ENCODE assay signal across 28 cellular contexts in genomic region chr3:99342374-99342773, GRCh38.
"Had no signal": no experiment of that assay in that cellular context is flagged by ENCODE, and none has a peak within 500 bp of the region (broad histone marks: within the 10 kb centered on the region; RNA-seq: fewer than 3 reads in every experiment).

No MANE protein-coding gene starts in this region.

- ATAC-seq: naive thymus-derived CD4-positive, alpha-beta T cell; natural killer cell; pancreas; psoas muscle; right lobe of liver; stimulated activated effector memory CD8-positive, alpha-beta T cell treated with anti-CD3 and anti-CD28 coated beads, Interleukin-12 subunit alpha, Interleukin-12 subunit beta, amount 100 ng/mL, for 72 hours; stimulated activated naive B cell treated with anti-CD40 and anti-IgM and Interleukin-4, amounts not matched to agents 10 μg/mL and 1 μg/mL and 100 μg/mL, for 72 hours; upper lobe of right lung had no signal

- H3K4me3 ChIP-seq: pancreas, psoas muscle, right lobe of liver, sigmoid colon, stomach, tibial artery, transverse colon, upper lobe of right lung, uterus had no signal

- H3K9me3 ChIP-seq: neutrophil, pancreas, right lobe of liver, sigmoid colon, tibial artery, upper lobe of right lung, uterus had no signal

- H3K4me1 Mint-ChIP-seq: naive thymus-derived CD4-positive, alpha-beta T cell; natural killer cell; nephron progenitor cell; neural crest cell; stimulated activated effector memory CD8-positive, alpha-beta T cell treated with anti-CD3 and anti-CD28 coated beads, Interleukin-12 subunit alpha, Interleukin-12 subunit beta, amount 100 ng/mL, for 72 hours; stimulated activated naive B cell treated with anti-CD40 and anti-IgM and Interleukin-4, amounts not matched to agents 10 μg/mL and 1 μg/mL and 100 μg/mL, for 72 hours had no signal

- H3K27me3 Mint-ChIP-seq: naive thymus-derived CD4-positive, alpha-beta T cell; progenitor cell of endocrine pancreas; stimulated activated naive B cell treated with anti-CD40 and anti-IgM and Interleukin-4, amounts not matched to agents 10 μg/mL and 1 μg/mL and 100 μg/mL, for 72 hours; stimulated activated naive CD8-positive, alpha-beta T cell treated with anti-CD3 and anti-CD28 coated beads, Interleukin-15, Interleukin-2, amounts not matched to agents 100 ng/mL and 50 ng/mL, for 24 hours; type B pancreatic cell had no signal

- H3K27me3 ChIP-seq: neutrophil, pancreas, right lobe of liver, sigmoid colon, stomach, tibial artery, transverse colon, upper lobe of right lung, uterus had no signal

- H3K4me1 ChIP-seq: pancreas, psoas muscle, right lobe of liver, sigmoid colon, stomach, transverse colon, upper lobe of right lung, uterus had no signal

- H3K36me3 ChIP-seq: neutrophil, pancreas, right lobe of liver, sigmoid colon, stomach, tibial artery, transverse colon, upper lobe of right lung, uterus had no signal

- H3K36me3 Mint-ChIP-seq: naive thymus-derived CD4-positive, alpha-beta T cell; natural killer cell; stimulated activated effector memory CD8-positive, alpha-beta T cell treated with anti-CD3 and anti-CD28 coated beads, Interleukin-12 subunit alpha, Interleukin-12 subunit beta, amount 100 ng/mL, for 72 hours; stimulated activated naive B cell treated with anti-CD40 and anti-IgM and Interleukin-4, amounts not matched to agents 10 μg/mL and 1 μg/mL and 100 μg/mL, for 72 hours; type B pancreatic cell had no signal

- H3K27ac ChIP-seq: neutrophil, pancreas, psoas muscle, right lobe of liver, sigmoid colon, stomach, transverse colon, upper lobe of right lung, uterus had no signal

- DNase-seq: naive thymus-derived CD4-positive, alpha-beta T cell; natural killer cell; nephron progenitor cell; nucleus accumbens; pancreas; posterior cingulate gyrus; psoas muscle; right cardiac atrium; right lobe of liver; sigmoid colon; small intestine; stimulated activated CD4-positive, alpha-beta T cell treated with anti-CD3 and anti-CD28 coated beads, Interleukin-15, amount 100 ng/mL, for 24 hours; stimulated activated CD4-positive, alpha-beta T cell treated with anti-CD3 and anti-CD28 coated beads, Interleukin-2, amount 100 ng/mL, for 24 hours; stimulated activated CD4-positive, alpha-beta T cell treated with anti-CD3 and anti-CD28 coated beads, Interleukin-2, amount 100 ng/mL, for 48 hours; stimulated activated CD4-positive, alpha-beta T cell treated with anti-CD3 and anti-CD28 coated beads, Interleukin-4, amount 100 ng/mL, for 24 hours; stimulated activated naive B cell treated with anti-CD40 and anti-IgM and Interleukin-4, amounts not matched to agents 10 μg/mL and 1 μg/mL and 100 μg/mL, for 72 hours; stimulated activated naive CD4-positive, alpha-beta T cell treated with Interleukin-2 at 50 U/mL for 16 hours; stomach; tibial artery; transverse colon; upper lobe of right lung; uterus had no signal

- H3K27ac Mint-ChIP-seq: naive thymus-derived CD4-positive, alpha-beta T cell; natural killer cell; nephron progenitor cell; progenitor cell of endocrine pancreas; stimulated activated effector memory CD8-positive, alpha-beta T cell treated with anti-CD3 and anti-CD28 coated beads, Interleukin-12 subunit alpha, Interleukin-12 subunit beta, amount 100 ng/mL, for 72 hours; stimulated activated naive B cell treated with anti-CD40 and anti-IgM and Interleukin-4, amounts not matched to agents 10 μg/mL and 1 μg/mL and 100 μg/mL, for 72 hours; stimulated activated naive CD8-positive, alpha-beta T cell treated with anti-CD3 and anti-CD28 coated beads, Interleukin-15, Interleukin-2, amounts not matched to agents 100 ng/mL and 50 ng/mL, for 24 hours; type B pancreatic cell had no signal

- H3K9me3 Mint-ChIP-seq: nephron progenitor cell, neural crest cell, type B pancreatic cell had no signal

- FAIRE-seq: pancreas, small intestine had no signal

- H3K4me3 Mint-ChIP-seq: naive thymus-derived CD4-positive, alpha-beta T cell; natural killer cell; nephron progenitor cell; neural crest cell; stimulated activated effector memory CD8-positive, alpha-beta T cell treated with anti-CD3 and anti-CD28 coated beads, Interleukin-12 subunit alpha, Interleukin-12 subunit beta, amount 100 ng/mL, for 72 hours; stimulated activated naive B cell treated with anti-CD40 and anti-IgM and Interleukin-4, amounts not matched to agents 10 μg/mL and 1 μg/mL and 100 μg/mL, for 72 hours; stimulated activated naive CD8-positive, alpha-beta T cell treated with anti-CD3 and anti-CD28 coated beads, Interleukin-15, Interleukin-2, amounts not matched to agents 100 ng/mL and 50 ng/mL, for 24 hours; type B pancreatic cell had no signal
